Comparison of ENCODE assay signal across 8 cellular contexts in the genomic region with DNA sequence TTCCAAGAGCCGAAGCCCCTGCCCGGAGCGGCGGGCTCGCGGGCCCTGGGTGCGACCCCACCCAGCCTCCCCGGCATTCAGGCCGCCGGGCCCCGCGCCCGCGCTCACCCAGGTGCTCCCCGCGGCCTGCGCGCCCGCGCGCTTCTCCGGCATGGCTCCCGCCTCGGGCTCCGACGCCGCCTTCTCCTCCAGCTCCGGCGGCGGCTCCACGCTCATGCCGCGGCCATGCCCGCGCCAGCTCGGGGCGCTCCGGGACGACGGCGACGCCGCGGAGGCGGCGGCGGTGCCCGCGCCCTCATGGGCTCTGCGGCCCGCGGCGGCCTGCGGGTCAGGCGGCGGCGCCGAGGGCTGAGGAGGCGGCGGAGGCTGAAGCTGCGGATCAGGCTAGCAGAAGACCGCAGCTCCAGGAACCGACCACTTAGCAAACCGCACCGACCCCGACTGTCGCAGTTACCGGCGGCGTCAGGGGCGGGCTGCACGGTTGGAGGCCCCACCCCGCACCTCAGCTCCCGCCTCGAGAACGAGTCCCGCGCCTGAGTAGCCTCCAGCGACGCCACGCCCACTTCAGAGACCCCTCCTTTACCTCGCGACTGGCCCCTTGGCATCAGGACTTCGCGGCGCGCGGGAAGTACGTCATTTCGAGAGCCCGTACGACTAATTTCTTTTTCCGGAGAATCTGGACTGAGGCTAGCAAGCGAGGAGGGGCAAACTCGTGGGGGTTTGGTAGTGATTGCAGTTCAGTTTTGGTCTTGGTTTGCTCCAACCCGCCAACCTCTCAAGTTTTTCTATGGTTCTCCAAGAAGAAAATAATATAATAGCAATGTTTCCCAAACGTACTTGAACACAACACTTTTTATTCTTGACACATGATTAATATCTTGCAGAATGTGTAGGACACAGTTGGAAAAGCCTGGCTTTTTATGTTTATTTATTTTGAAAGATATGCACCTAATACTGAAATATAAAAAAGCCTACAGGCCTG. TPM values are rescaled to one million over a fixed set of nuclear protein-coding genes. Genes with fewer than 3 reads are reported as not detected.
DNase-seq lines count a peak whose midpoint lies in the region; ATAC-seq, FAIRE-seq and TF ChIP-seq lines count a peak whose summit lies in the region.
"Not testable (repeated sequence)": the region's sequence is repeated elsewhere in the genome, so short reads cannot be mapped to it uniquely, and the experiment has no call there.

No MANE protein-coding gene starts in this region.

- peak overlapping the region; percentile 48 for H3K4me3 ChIP-seq in A673 (ENCODE audit: low read depth, low read length, poor library complexity, severe bottlenecking)
- peak overlapping the region; percentile 57 for H3K4me3 ChIP-seq in WI38 (ENCODE audit: low read depth, low read length)
- peak overlapping the region; percentile 53 to 66 (median 65) for H3K4me3 ChIP-seq in mammary epithelial cell (replicated peaks in 1 of 3; ENCODE audit: insufficient read depth in 1 of 3, low read depth in 2 of 3, low read length in 3 of 3)
- H3K4me3 ChIP-seq in small intestine (ENCODE audit: low read depth in 1 of 2, low read length in 2 of 2): peak overlapping the region; percentile 68 to 75

- peak overlapping the region; percentile 79 for H2AFZ ChIP-seq in mammary epithelial cell (ENCODE audit: low read depth, low read length)

- not testable (repeated sequence) for H3K9me3 ChIP-seq in A673 (ENCODE audit: low read depth, low read length, poor library complexity, severe bottlenecking); mammary epithelial cell (replicated peaks; ENCODE audit: insufficient read depth, low read length); small intestine (ENCODE audit: control insufficient read depth, low read depth)

- not testable (repeated sequence) for H3K36me3 ChIP-seq in A673 (ENCODE audit: insufficient read depth, low read length, poor library complexity, severe bottlenecking); mammary epithelial cell (ENCODE audit: insufficient read depth, low read length); small intestine (ENCODE audit: control insufficient read depth in 2 of 2, insufficient read depth in 2 of 2, low read length in 2 of 2)

- H3K27ac ChIP-seq in A673 (ENCODE audit: low read depth, low read length, poor library complexity, severe bottlenecking): peak overlapping the region; percentile 75
- H3K27ac ChIP-seq in mammary epithelial cell (ENCODE audit: insufficient read depth, low read depth, low read length): peak overlapping the region; percentile 80
- H3K27ac ChIP-seq in small intestine (ENCODE audit: low read depth in 1 of 2, low read length in 1 of 2): peak overlapping the region; percentile 73 to 91

- intact Hi-C loops in A673 (cut with micrococcal nuclease; ENCODE audit: unreplicated experiment); mammary epithelial cell (cut with micrococcal nuclease): not testable (repeated sequence)

- H3K4me1 ChIP-seq in A673 (ENCODE audit: insufficient read depth, low read length, poor library complexity, severe bottlenecking); mammary epithelial cell (ENCODE audit: insufficient read depth, low read length); small intestine (ENCODE audit: control insufficient read depth in 2 of 2, insufficient read depth in 1 of 2, low read depth in 1 of 2, low read length in 1 of 2): not testable (repeated sequence)

- not testable (repeated sequence) for FAIRE-seq in small intestine (lab: Jason Lieb, UNC)

- peak overlapping the region; percentile 86 for H3K4me2 ChIP-seq in mammary epithelial cell (ENCODE audit: insufficient read depth, low read depth, low read length)

- peak overlapping the region; percentile 70 for H3K9ac ChIP-seq in mammary epithelial cell (ENCODE audit: insufficient read depth, low read length)

- WGBS in mammary epithelial cell (ENCODE audit: low coverage, missing lambda C conversion rate): 0% methylated on average over 18 of the region's 97 CpGs
- 0% methylated on average over 55 to 97 of the region's 97 CpGs for WGBS in small intestine, 3 donors

- DNase-seq in A673 (ENCODE audit: low spot score): peak; percentile 86
- DNase-seq in NCI-H2196 (lab: John Stamatoyannopoulos, UW; ENCODE audit: unreplicated experiment): peak; percentile 72
- DNase-seq in mammary epithelial cell: peak; percentile 69
- peak; percentile 38 for DNase-seq in iPS-NIHi7 (ENCODE audit: extremely low spot score)
- DNase-seq in small intestine: peak; percentile 61

- dilution Hi-C loops in mammary epithelial cell (cut with HindIII; ENCODE audit: low sequenced_read_pairs): not testable (repeated sequence)

- POLR2A ChIA-PET in A673 (lab: Charles Lee; ENCODE audit: low non-redundant PET): not testable (repeated sequence)

- H4K20me1 ChIP-seq in mammary epithelial cell (ENCODE audit: insufficient read depth, low read length): not testable (repeated sequence)

- CTCF ChIA-PET in A673 (lab: Charles Lee); mammary epithelial cell (lab: Charles Lee; ENCODE audit: low non-redundant PET): not testable (repeated sequence)

- in situ Hi-C loops in mammary epithelial cell (cut with MboI; ENCODE audit: low sequenced_read_pairs in 2 of 2): not testable (repeated sequence)

- TSS peak; percentile 98 for BruUV-seq in A673 (replicated peaks; lab: Mats Ljungman, UMichigan)
- TSS peak; percentile 79 for BruUV-seq in mammary epithelial cell (replicated peaks; lab: Mats Ljungman, UMichigan)

- peaks cover 33% of the 10 kb centered on the region for H3K79me2 ChIP-seq in mammary epithelial cell (ENCODE audit: insufficient read depth, low read length)

- H3K27me3 ChIP-seq in A673 (replicated peaks; ENCODE audit: insufficient read depth, low read depth, low read length, poor library complexity); mammary epithelial cell (ENCODE audit: insufficient read depth, low read length); small intestine (ENCODE audit: control insufficient read depth in 2 of 2, insufficient read depth in 2 of 2, low read length in 2 of 2): not testable (repeated sequence)

- TF ChIP-seq CTCF in A673 (conservative IDR thresholded peaks at IDR 0.05; ENCODE audit: low read depth, low read length); WI38 (IDR thresholded peaks at IDR 0.05; ENCODE audit: low read depth, low read length); mammary epithelial cell (conservative IDR thresholded peaks at IDR 0.05 in 1 of 2, IDR thresholded peaks at IDR 0.05 in 1 of 2; ENCODE audit: extremely low read depth in 1 of 2, insufficient read depth in 1 of 2, low read depth in 1 of 2, low read length in 2 of 2): not testable (repeated sequence)

- ATAC-seq in GM18868 (IDR thresholded peaks at IDR 0.05; ENCODE audit: unreplicated experiment) (peak; percentile 86), HG03103 (IDR thresholded peaks at IDR 0.05; ENCODE audit: low read depth, unreplicated experiment) (peak; percentile 71)

RNA-seq across cellular contexts. Expression of gene CTSV, which starts 25.5 kb away (rescaled TPM):
- total RNA-seq in A673 (2021): 10.2 and 14.2 TPM in 2 replicates
- total RNA-seq in mammary epithelial cell: 100 to 1,000 TPM in 1 of 2 donors, 10 to 100 TPM in 1; 22.2 to 101 TPM
- 188 TPM for polyA plus RNA-seq in mammary epithelial cell
- polyA minus RNA-seq in mammary epithelial cell: 68.3 TPM
- polyA plus RNA-seq in small intestine: 1 to 10 TPM in 1 of 3 donors, under 1 TPM in 2; 0.27 to 1.1 (median 0.67) TPM

Comparison
In these comparisons a context has a peak if more than half of its experiments do, and no peak if none do; other contexts are left out.
1. Peak in every context shown above with its lines: DNase-seq, ATAC-seq, H3K4me3 ChIP-seq and H3K27ac ChIP-seq.